ENCODE assay signal across 15 cellular contexts in genomic region chr10:111177379-111177778, GRCh38.
"Had no signal": no experiment of that assay in that cellular context is flagged by ENCODE, and none has a peak within 500 bp of the region (broad histone marks: within the 10 kb centered on the region; RNA-seq: fewer than 3 reads in every experiment).

No MANE protein-coding gene starts in this region.

- H3K27me3 ChIP-seq: pancreas, stomach, transverse colon had no signal

- ATAC-seq: heart right ventricle, pancreas, right cardiac atrium had no signal

- H3K4me3 ChIP-seq: heart right ventricle, pancreas, stomach, thoracic aorta, transverse colon had no signal

- H3K36me3 ChIP-seq: heart right ventricle, pancreas, stomach, thoracic aorta, transverse colon had no signal

- H3K27ac ChIP-seq: heart right ventricle, pancreas, stomach, thoracic aorta, transverse colon had no signal

- DNase-seq: heart right ventricle; hypothalamus; kidney glomerular epithelial cell; mesendoderm; naive B cell; occipital lobe; pancreas; right cardiac atrium; small intestine; stimulated activated CD4-positive, alpha-beta T cell treated with anti-CD3 and anti-CD28 coated beads, Interleukin-12 subunit alpha, Interleukin-12 subunit beta, amount 100 ng/mL, for 4 hours; stimulated activated naive CD4-positive, alpha-beta T cell; stomach; substantia nigra; transverse colon had no signal

- H3K9me3 ChIP-seq: pancreas, stomach, thoracic aorta, transverse colon had no signal

- H3K4me1 ChIP-seq: heart right ventricle, pancreas, stomach, transverse colon had no signal
